ENCODE assay signal across 16 cellular contexts in genomic region chr1:116580446-116581322, GRCh38. TPM values are rescaled to one million over a fixed set of nuclear protein-coding genes. Genes with fewer than 3 reads are reported as not detected.
DNase-seq lines count a peak whose midpoint lies in the region; ATAC-seq, FAIRE-seq and TF ChIP-seq lines count a peak whose summit lies in the region.
"Had no signal": no experiment of that assay in that cellular context is flagged by ENCODE, and none has a peak within 500 bp of the region (broad histone marks: within the 10 kb centered on the region; RNA-seq: fewer than 3 reads in every experiment).

No MANE protein-coding gene starts in this region.

- H3K4me2 ChIP-seq in astrocyte (ENCODE audit: low read length), result no peak overlapping the region

- ATAC-seq in omental fat pad (ENCODE audit: low FRiP score) (peak; percentile 46), GM18909 (IDR thresholded peaks at IDR 0.05; ENCODE audit: poor library complexity, unreplicated experiment) (no peak)
- ATAC-seq: HCT116 had no signal

- H3K9me3 ChIP-seq in astrocyte (ENCODE audit: insufficient read depth, low read depth, low read length), result no peaks in the 10 kb centered on the region
- H3K9me3 ChIP-seq in A673 (ENCODE audit: low read depth, low read length, poor library complexity, severe bottlenecking), result no peaks in the 10 kb centered on the region

- no peaks in the 10 kb centered on the region for H4K20me1 ChIP-seq in astrocyte (ENCODE audit: insufficient read depth, low read length)

- H3K4me3 ChIP-seq in astrocyte (ENCODE audit: insufficient read depth, low read depth, low read length) (no peak overlapping the region), A673 (ENCODE audit: low read depth, low read length, poor library complexity, severe bottlenecking) (no peak overlapping the region)

- no peaks in the 10 kb centered on the region for H3K4me1 ChIP-seq in astrocyte (ENCODE audit: insufficient read depth, low read length)
- no peaks in the 10 kb centered on the region for H3K4me1 ChIP-seq in A673 (ENCODE audit: insufficient read depth, low read length, poor library complexity, severe bottlenecking)

- no TSS peak for BruUV-seq in A673 (replicated peaks; lab: Mats Ljungman, UMichigan)

- no peak overlapping the region for H3K9ac ChIP-seq in astrocyte (ENCODE audit: low read length)

- intact Hi-C loops in A673 (cut with micrococcal nuclease; ENCODE audit: unreplicated experiment), result no loop called here

- CTCF ChIA-PET in A673 (lab: Charles Lee), result no interaction called here

- H3K9me3 Mint-ChIP-seq in HFFc6, result no peaks in the 10 kb centered on the region
- no peaks in the 10 kb centered on the region for H3K9me3 Mint-ChIP-seq in astrocyte (ENCODE audit: unreplicated experiment)

- no peaks in the 10 kb centered on the region for H3K27me3 ChIP-seq in astrocyte (ENCODE audit: insufficient read depth, low read length)
- no peaks in the 10 kb centered on the region for H3K27me3 ChIP-seq in A673 (replicated peaks; ENCODE audit: insufficient read depth, low read depth, low read length, poor library complexity)

- POLR2A ChIA-PET in A673 (lab: Charles Lee; ENCODE audit: low non-redundant PET), result no interaction called here

- H3K4me3 Mint-ChIP-seq in HFFc6 (no peak overlapping the region), astrocyte (ENCODE audit: unreplicated experiment) (no peak overlapping the region)

- no peak overlapping the region for H2AFZ ChIP-seq in astrocyte (ENCODE audit: low read depth, low read length)

- H3K79me2 ChIP-seq in astrocyte (ENCODE audit: insufficient read depth, low read length), result no peaks in the 10 kb centered on the region

- H3K27me3 Mint-ChIP-seq in HFFc6 (ENCODE audit: insufficient read depth), result peaks cover 30% of the 10 kb centered on the region
- H3K27me3 Mint-ChIP-seq in astrocyte (ENCODE audit: low read depth, unreplicated experiment), result peaks cover 2% of the 10 kb centered on the region

- H3K4me1 Mint-ChIP-seq in HFFc6 (ENCODE audit: low read depth) (no peaks in the 10 kb centered on the region), astrocyte (ENCODE audit: low read depth, unreplicated experiment) (peaks cover 25% of the 10 kb centered on the region)

- TF ChIP-seq CTCF in HFFc6 (IDR thresholded peaks at IDR 0.05) (no peak), astrocyte (IDR thresholded peaks at IDR 0.05; ENCODE audit: insufficient read depth, low read depth, low read length) (no peak), omental fat pad (IDR thresholded peaks at IDR 0.05) (no peak), A673 (conservative IDR thresholded peaks at IDR 0.05; ENCODE audit: low read depth, low read length) (no peak)

- H3K36me3 ChIP-seq in astrocyte (ENCODE audit: insufficient read depth, low read length) (no peaks in the 10 kb centered on the region), A673 (ENCODE audit: insufficient read depth, low read length, poor library complexity, severe bottlenecking) (no peaks in the 10 kb centered on the region)

- H3K27ac Mint-ChIP-seq in HFFc6 (no peak overlapping the region), astrocyte (ENCODE audit: unreplicated experiment) (peak overlapping the region; percentile 69)

- H3K36me3 Mint-ChIP-seq in HFFc6 (ENCODE audit: low read depth) (no peaks in the 10 kb centered on the region), astrocyte (ENCODE audit: low read depth, unreplicated experiment) (no peaks in the 10 kb centered on the region)

- H3K27ac ChIP-seq in astrocyte (ENCODE audit: low read depth, low read length) (no peak overlapping the region), A673 (ENCODE audit: low read depth, low read length, poor library complexity, severe bottlenecking) (no peak overlapping the region)
- H3K27ac ChIP-seq: 22Rv1 had no signal

- FAIRE-seq in astrocyte (lab: Jason Lieb, UNC), result no peak

- DNase-seq in NCI-H2171 treated with DMSO at 0.1 percent for 48 hours (lab: John Stamatoyannopoulos, UW) (peak; percentile 40), NCI-H2171 (lab: John Stamatoyannopoulos, UW) (no peak), HFFc6 (peak; percentile 9), astrocyte (ENCODE audit: low read depth) (peak; percentile 51), omental fat pad (ENCODE audit: low spot score) (no peak), A673 (ENCODE audit: low spot score) (no peak)
- DNase-seq in NK-92 treated with Interleukin-12 subunit alpha and Interleukin-12 subunit beta, amount 100 ng/mL, for 24 hours (lab: John Stamatoyannopoulos, UW), result no peak
- DNase-seq: C1 segment of cervical spinal cord, Karpas-422, MM.1S, NCI-H1092 treated with DMSO at 0.1 percent for 48 hours, NCI-H345, NCI-H69 had no signal

RNA-seq across cellular contexts. Expression of gene CD58, which starts 9.9 kb away (rescaled TPM):
- total RNA-seq in HFFc6 (2021; fragmentation: NEBNext Ultra II Directional; extraction: Animal tissue kit (Norgen Biotek cat#: 25700)), result 1 to 10 TPM; 6.6 to 9.5 (median 8.5) TPM
- total RNA-seq in astrocyte (13.0 and 13.7 TPM in 2 replicates), omental fat pad (10 to 100 TPM; 23.8 to 53.4 (median 27.1) TPM), A673 (2021) (8.2 and 9.1 TPM in 2 replicates)

Comparison
In these comparisons a context has a peak if more than half of its experiments do, and no peak if none do; other contexts are left out.
1. DNase-seq: peak in NCI-H2171 treated with DMSO at 0.1 percent for 48 hours (single experiment), HFFc6 (single experiment) and astrocyte (single experiment); none in NCI-H2171 (single experiment), omental fat pad (single experiment), NK-92 treated with Interleukin-12 subunit alpha and Interleukin-12 subunit beta, amount 100 ng/mL, for 24 hours (single experiment) and A673 (single experiment).